Comparison of ENCODE assay signal across 1 cellular context in genomic region chr3:44729384-44729910, GRCh38.
A peak's percentile ranks its signal among the peaks of the same experiment; 100 is the strongest.
TF ChIP-seq lines count a peak whose summit lies in the region.

Gene ZNF501, plus strand, starts transcription at chr3:44729635. Its CDS starts 4,787 bp downstream, at chr3:44734422.

TF ChIP-seq in HepG2, 621 proteins besides CTCF, POLR2A, EP300 and RAD21 (continued from another document and continues in another):
- TF ChIP-seq, protein P1, sequence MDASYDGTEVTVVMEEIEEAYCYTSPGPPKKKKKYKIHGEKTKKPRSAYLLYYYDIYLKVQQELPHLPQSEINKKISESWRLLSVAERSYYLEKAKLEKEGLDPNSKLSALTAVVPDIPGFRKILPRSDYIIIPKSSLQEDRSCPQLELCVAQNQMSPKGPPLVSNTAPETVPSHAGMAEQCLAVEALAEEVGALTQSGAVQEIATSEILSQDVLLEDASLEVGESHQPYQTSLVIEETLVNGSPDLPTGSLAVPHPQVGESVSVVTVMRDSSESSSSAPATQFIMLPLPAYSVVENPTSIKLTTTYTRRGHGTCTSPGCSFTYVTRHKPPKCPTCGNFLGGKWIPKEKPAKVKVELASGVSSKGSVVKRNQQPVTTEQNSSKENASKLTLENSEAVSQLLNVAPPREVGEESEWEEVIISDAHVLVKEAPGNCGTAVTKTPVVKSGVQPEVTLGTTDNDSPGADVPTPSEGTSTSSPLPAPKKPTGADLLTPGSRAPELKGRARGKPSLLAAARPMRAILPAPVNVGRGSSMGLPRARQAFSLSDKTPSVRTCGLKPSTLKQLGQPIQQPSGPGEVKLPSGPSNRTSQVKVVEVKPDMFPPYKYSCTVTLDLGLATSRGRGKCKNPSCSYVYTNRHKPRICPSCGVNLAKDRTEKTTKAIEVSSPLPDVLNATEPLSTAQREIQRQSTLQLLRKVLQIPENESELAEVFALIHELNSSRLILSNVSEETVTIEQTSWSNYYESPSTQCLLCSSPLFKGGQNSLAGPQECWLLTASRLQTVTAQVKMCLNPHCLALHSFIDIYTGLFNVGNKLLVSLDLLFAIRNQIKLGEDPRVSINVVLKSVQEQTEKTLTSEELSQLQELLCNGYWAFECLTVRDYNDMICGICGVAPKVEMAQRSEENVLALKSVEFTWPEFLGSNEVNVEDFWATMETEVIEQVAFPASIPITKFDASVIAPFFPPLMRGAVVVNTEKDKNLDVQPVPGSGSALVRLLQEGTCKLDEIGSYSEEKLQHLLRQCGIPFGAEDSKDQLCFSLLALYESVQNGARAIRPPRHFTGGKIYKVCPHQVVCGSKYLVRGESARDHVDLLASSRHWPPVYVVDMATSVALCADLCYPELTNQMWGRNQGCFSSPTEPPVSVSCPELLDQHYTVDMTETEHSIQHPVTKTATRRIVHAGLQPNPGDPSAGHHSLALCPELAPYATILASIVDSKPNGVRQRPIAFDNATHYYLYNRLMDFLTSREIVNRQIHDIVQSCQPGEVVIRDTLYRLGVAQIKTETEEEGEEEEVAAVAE (CRISPR knock-in tag; IDR thresholded peaks at IDR 0.05; ENCODE audit: borderline replicate concordance) = peak; percentile 87; the same call in 1 of the 2 replicates
- TF ChIP-seq ZNF772 (CRISPR knock-in tag; IDR thresholded peaks at IDR 0.05) = peak; percentile 23; the same call in 1 of the 2 replicates
- peak; percentile 92; the same call in 1 of the 2 replicates for TF ChIP-seq ZNF275 (CRISPR knock-in tag; IDR thresholded peaks at IDR 0.05; ENCODE audit: borderline replicate concordance)
- TF ChIP-seq ZNF451 (CRISPR knock-in tag; IDR thresholded peaks at IDR 0.05) = peak; percentile 49; the same call in 1 of the 2 replicates
- no peak for TF ChIP-seq FOXO4 (CRISPR knock-in tag; conservative IDR thresholded peaks at IDR 0.05)
- no peak for TF ChIP-seq BCLAF1 (IDR thresholded peaks at IDR 0.05)
- TF ChIP-seq ZXDC (CRISPR knock-in tag; IDR thresholded peaks at IDR 0.05) = no peak
- peak; percentile 85; the same call in 1 of the 2 replicates for TF ChIP-seq ZZZ3 (CRISPR knock-in tag; IDR thresholded peaks at IDR 0.05; ENCODE audit: borderline replicate concordance)
- TF ChIP-seq ZMAT3 (CRISPR knock-in tag; conservative IDR thresholded peaks at IDR 0.05) = no peak; the same call in 1 of the 2 replicates
- TF ChIP-seq, protein P2, sequence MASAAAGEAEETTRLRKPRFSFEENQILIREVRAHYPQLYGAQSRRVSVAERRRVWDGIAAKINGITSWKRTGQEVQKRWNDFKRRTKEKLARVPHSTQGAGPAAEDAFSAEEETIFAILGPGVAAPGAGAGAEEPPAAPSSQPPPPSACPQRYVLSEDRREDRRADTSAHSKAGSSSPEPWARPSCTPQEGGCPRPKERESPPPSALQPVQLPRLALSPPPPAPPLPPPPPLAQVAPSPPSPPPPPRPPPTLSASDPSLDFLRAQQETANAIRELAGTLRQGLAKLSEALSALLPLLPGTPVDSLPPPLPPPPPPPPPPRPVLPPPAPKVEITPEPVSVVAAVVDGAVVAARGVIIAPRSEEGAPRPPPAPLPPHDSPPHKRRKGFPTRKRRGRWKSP (CRISPR knock-in tag; IDR thresholded peaks at IDR 0.05) = peak; percentile 76
- TF ChIP-seq NFYB (CRISPR knock-in tag; IDR thresholded peaks at IDR 0.05) = peak; percentile 61
- peak; percentile 62; the same call in 1 of the 2 replicates for TF ChIP-seq ZSCAN25 (CRISPR knock-in tag; IDR thresholded peaks at IDR 0.05)
- TF ChIP-seq MATR3 (CRISPR knock-in tag; IDR thresholded peaks at IDR 0.05) = no peak
- TF ChIP-seq ZNF672 (CRISPR knock-in tag; IDR thresholded peaks at IDR 0.05) = no peak
- TF ChIP-seq, protein P3, sequence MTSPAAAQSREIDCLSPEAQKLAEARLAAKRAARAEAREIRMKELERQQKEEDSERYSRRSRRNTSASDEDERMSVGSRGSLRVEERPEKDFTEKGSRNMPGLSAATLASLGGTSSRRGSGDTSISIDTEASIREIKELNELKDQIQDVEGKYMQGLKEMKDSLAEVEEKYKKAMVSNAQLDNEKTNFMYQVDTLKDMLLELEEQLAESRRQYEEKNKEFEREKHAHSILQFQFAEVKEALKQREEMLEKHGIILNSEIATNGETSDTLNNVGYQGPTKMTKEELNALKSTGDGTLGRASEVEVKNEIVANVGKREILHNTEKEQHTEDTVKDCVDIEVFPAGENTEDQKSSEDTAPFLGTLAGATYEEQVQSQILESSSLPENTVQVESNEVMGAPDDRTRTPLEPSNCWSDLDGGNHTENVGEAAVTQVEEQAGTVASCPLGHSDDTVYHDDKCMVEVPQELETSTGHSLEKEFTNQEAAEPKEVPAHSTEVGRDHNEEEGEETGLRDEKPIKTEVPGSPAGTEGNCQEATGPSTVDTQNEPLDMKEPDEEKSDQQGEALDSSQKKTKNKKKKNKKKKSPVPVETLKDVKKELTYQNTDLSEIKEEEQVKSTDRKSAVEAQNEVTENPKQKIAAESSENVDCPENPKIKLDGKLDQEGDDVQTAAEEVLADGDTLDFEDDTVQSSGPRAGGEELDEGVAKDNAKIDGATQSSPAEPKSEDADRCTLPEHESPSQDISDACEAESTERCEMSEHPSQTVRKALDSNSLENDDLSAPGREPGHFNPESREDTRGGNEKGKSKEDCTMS (CRISPR knock-in tag; conservative IDR thresholded peaks at IDR 0.05) = no peak
- TF ChIP-seq SMC3 (IDR thresholded peaks at IDR 0.05; ENCODE audit: low read length) = no peak
- no peak for TF ChIP-seq THAP8 (CRISPR knock-in tag; IDR thresholded peaks at IDR 0.05; ENCODE audit: borderline replicate concordance)
- TF ChIP-seq ZFP82 (CRISPR knock-in tag; IDR thresholded peaks at IDR 0.05; ENCODE audit: borderline replicate concordance) = no peak
- peak; percentile 52; the same call in 1 of the 2 replicates for TF ChIP-seq ZBTB44 (CRISPR knock-in tag; IDR thresholded peaks at IDR 0.05)
- no peak for TF ChIP-seq KAT2B (IDR thresholded peaks at IDR 0.05; ENCODE audit: borderline replicate concordance, low read depth, low read length)
- TF ChIP-seq ZFP36L1 (CRISPR knock-in tag; IDR thresholded peaks at IDR 0.05) = no peak
- TF ChIP-seq ZFX (CRISPR knock-in tag; IDR thresholded peaks at IDR 0.05; ENCODE audit: low read depth) = peak; percentile 91
- TF ChIP-seq NONO (IDR thresholded peaks at IDR 0.05) = no peak
- TF ChIP-seq NONO (CRISPR knock-in tag; conservative IDR thresholded peaks at IDR 0.05) = peak; percentile 85
- 0 out of 2 replicates have a peak, but pooled peaks have one; percentile 45 for TF ChIP-seq ZNF761 (CRISPR knock-in tag; conservative IDR thresholded peaks at IDR 0.05)
- TF ChIP-seq ZNF382 (CRISPR knock-in tag; IDR thresholded peaks at IDR 0.05; ENCODE audit: borderline replicate concordance) = no peak
- TF ChIP-seq KDM5B (CRISPR knock-in tag; IDR thresholded peaks at IDR 0.05; ENCODE audit: borderline replicate concordance) = peak; percentile 94
- peak; percentile 90 for TF ChIP-seq ZNF510 (CRISPR knock-in tag; IDR thresholded peaks at IDR 0.05; ENCODE audit: low read depth)
- TF ChIP-seq NCOR1 (IDR thresholded peaks at IDR 0.05; ENCODE audit: borderline replicate concordance, low read length) = no peak
- TF ChIP-seq NFIB (CRISPR knock-in tag; IDR thresholded peaks at IDR 0.05; ENCODE audit: borderline replicate concordance) = no peak
- TF ChIP-seq, protein P4, sequence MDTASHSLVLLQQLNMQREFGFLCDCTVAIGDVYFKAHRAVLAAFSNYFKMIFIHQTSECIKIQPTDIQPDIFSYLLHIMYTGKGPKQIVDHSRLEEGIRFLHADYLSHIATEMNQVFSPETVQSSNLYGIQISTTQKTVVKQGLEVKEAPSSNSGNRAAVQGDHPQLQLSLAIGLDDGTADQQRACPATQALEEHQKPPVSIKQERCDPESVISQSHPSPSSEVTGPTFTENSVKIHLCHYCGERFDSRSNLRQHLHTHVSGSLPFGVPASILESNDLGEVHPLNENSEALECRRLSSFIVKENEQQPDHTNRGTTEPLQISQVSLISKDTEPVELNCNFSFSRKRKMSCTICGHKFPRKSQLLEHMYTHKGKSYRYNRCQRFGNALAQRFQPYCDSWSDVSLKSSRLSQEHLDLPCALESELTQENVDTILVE (CRISPR knock-in tag; IDR thresholded peaks at IDR 0.05) = 0 out of 2 replicates have a peak, but pooled peaks have one; percentile 65
- TF ChIP-seq RFX3 (CRISPR knock-in tag; IDR thresholded peaks at IDR 0.05) = no peak
- no peak for TF ChIP-seq JARID2 (CRISPR knock-in tag; IDR thresholded peaks at IDR 0.05; ENCODE audit: insufficient replicate concordance)
- no peak for TF ChIP-seq MAFF (IDR thresholded peaks at IDR 0.05; ENCODE audit: low read depth, low read length)
- TF ChIP-seq EHMT2 (IDR thresholded peaks at IDR 0.05; ENCODE audit: borderline replicate concordance, low read depth, low read length) = no peak
- 0 out of 2 replicates have a peak, but pooled peaks have one; percentile 21 for TF ChIP-seq SP5 (CRISPR knock-in tag; IDR thresholded peaks at IDR 0.05; ENCODE audit: borderline replicate concordance, low read depth)
- TF ChIP-seq AGO1 (IDR thresholded peaks at IDR 0.05; ENCODE audit: low read depth, low read length, poor library complexity, severe bottlenecking) = peak; percentile 76
- no peak for TF ChIP-seq ZNF432 (CRISPR knock-in tag; IDR thresholded peaks at IDR 0.05; ENCODE audit: borderline replicate concordance)
- peak; percentile 74; the same call in 1 of the 2 replicates for TF ChIP-seq PRMT3 (CRISPR knock-in tag; IDR thresholded peaks at IDR 0.05; ENCODE audit: borderline replicate concordance, low read depth)
- no peak for TF ChIP-seq KDM6A (CRISPR knock-in tag; IDR thresholded peaks at IDR 0.05; ENCODE audit: low read depth)
- TF ChIP-seq ZNF567 (CRISPR knock-in tag; IDR thresholded peaks at IDR 0.05; ENCODE audit: borderline replicate concordance) = no peak
- TF ChIP-seq ZNF354B (CRISPR knock-in tag; IDR thresholded peaks at IDR 0.05) = no peak
